Comparison of ENCODE assay signal across 1 cellular context in genomic region chr17:39334008-39334542, GRCh38.
TF ChIP-seq lines count a peak whose summit lies in the region.
"Not testable (repeated sequence)": the region's sequence is repeated elsewhere in the genome, so short reads cannot be mapped to it uniquely, and the experiment has no call there.

No MANE protein-coding gene starts in this region.

TF ChIP-seq in K562, 482 proteins besides CTCF, POLR2A, EP300 and RAD21 (continued from another document and continues in another):
- TF ChIP-seq THRB (CRISPR knock-in tag; conservative IDR thresholded peaks at IDR 0.05) (peak; percentile 86; the same call in 1 of the 2 replicates), PTRF (tag; IDR thresholded peaks at IDR 0.05) (peak; percentile 95), MTA2 (IDR thresholded peaks at IDR 0.05; ENCODE audit: low read depth) (peak; percentile 73), ZBTB26 (CRISPR knock-in tag; IDR thresholded peaks at IDR 0.05) (peak; percentile 29; the same call in 1 of the 2 replicates), HSF4 (CRISPR knock-in tag; IDR thresholded peaks at IDR 0.05; ENCODE audit: borderline replicate concordance) (peak; percentile 91; the same call in 1 of the 2 replicates), ZSCAN32 (CRISPR knock-in tag; IDR thresholded peaks at IDR 0.05) (0 out of 2 replicates have a peak, but pooled peaks have one; percentile 3), SMAD3 (CRISPR knock-in tag; conservative IDR thresholded peaks at IDR 0.05) (peak; percentile 96; the same call in 1 of the 2 replicates), CREB5 (CRISPR knock-in tag; IDR thresholded peaks at IDR 0.05) (peak; percentile 82), ZNF644 (tag; IDR thresholded peaks at IDR 0.05; ENCODE audit: low read depth) (peak; percentile 72; the same call in 1 of the 2 replicates), HES1 (IDR thresholded peaks at IDR 0.05; ENCODE audit: low read depth) (0 out of 2 replicates have a peak, but pooled peaks have one; percentile 15), HLTF (IDR thresholded peaks at IDR 0.05) (0 out of 2 replicates have a peak, but pooled peaks have one; percentile 34), FOXO4 (CRISPR knock-in tag; IDR thresholded peaks at IDR 0.05) (0 out of 2 replicates have a peak, but pooled peaks have one; percentile 24), ZNF695 (CRISPR knock-in tag; IDR thresholded peaks at IDR 0.05) (peak; percentile 93), CTBP1 (IDR thresholded peaks at IDR 0.05; ENCODE audit: borderline replicate concordance) (0 out of 2 replicates have a peak, but pooled peaks have one; percentile 20), AFF1 (IDR thresholded peaks at IDR 0.05; ENCODE audit: low read depth in 1 of 2, partially characterized antibody in 2 of 2) (peak; percentile 35 to 39), MYC (CRISPR knock-in tag; IDR thresholded peaks at IDR 0.05; ENCODE audit: borderline replicate concordance, low read depth) (peak; percentile 79; the same call in 1 of the 2 replicates), ZNF134 (CRISPR knock-in tag; conservative IDR thresholded peaks at IDR 0.05) (0 out of 2 replicates have a peak, but pooled peaks have one; percentile 53), HDAC8 (tag; IDR thresholded peaks at IDR 0.05) (peak; percentile 94; the same call in 1 of the 2 replicates), GMEB1 (CRISPR knock-in tag; IDR thresholded peaks at IDR 0.05) (peak; percentile 63), PBX2 (tag; conservative IDR thresholded peaks at IDR 0.05; ENCODE audit: low read depth) (peak; percentile 75), NR2C1 (tag; IDR thresholded peaks at IDR 0.05) (peak; percentile 90), ATF3 (IDR thresholded peaks at IDR 0.05) (peak; percentile 26; the same call in 1 of the 2 replicates), SMARCE1 (IDR thresholded peaks at IDR 0.05) (peak; percentile 18; the same call in 1 of the 2 replicates), RNF219 (CRISPR knock-in tag; IDR thresholded peaks at IDR 0.05) (0 out of 2 replicates have a peak, but pooled peaks have one; percentile 74), MTF1 (CRISPR knock-in tag; IDR thresholded peaks at IDR 0.05; ENCODE audit: borderline replicate concordance) (peak; percentile 74; the same call in 1 of the 2 replicates), ZNF280B (CRISPR knock-in tag; IDR thresholded peaks at IDR 0.05) (0 out of 2 replicates have a peak, but pooled peaks have one; percentile 60), CHAMP1 (IDR thresholded peaks at IDR 0.05) (peak; percentile 59; the same call in 1 of the 2 replicates)
- TF ChIP-seq MYC (IDR thresholded peaks at IDR 0.05; ENCODE audit: low read depth, low read length); PBX2 (CRISPR knock-in tag; IDR thresholded peaks at IDR 0.05; ENCODE audit: low read depth); NR2C1 (IDR thresholded peaks at IDR 0.05); ATF3 (CRISPR knock-in tag; conservative IDR thresholded peaks at IDR 0.05): not testable (repeated sequence)
